11 cellular contexts compared by ENCODE assay signal in genomic region chrY:2913066-2913815, GRCh38. TPM values are rescaled to one million over a fixed set of nuclear protein-coding genes. Genes with fewer than 3 reads are reported as not detected.
DNase-seq lines count a peak whose midpoint lies in the region; ATAC-seq, FAIRE-seq and TF ChIP-seq lines count a peak whose summit lies in the region.
"Had no signal": no experiment of that assay in that cellular context is flagged by ENCODE, and none has a peak within 500 bp of the region (broad histone marks: within the 10 kb centered on the region; RNA-seq: fewer than 3 reads in every experiment).

No MANE protein-coding gene starts in this region.

- peaks cover 7% of the 10 kb centered on the region for H3K36me3 Mint-ChIP-seq in effector memory CD8-positive, alpha-beta T cell (ENCODE audit: insufficient read depth)

- H3K4me1 ChIP-seq in OCI-LY3 (ENCODE audit: low read length) (peaks cover 2% of the 10 kb centered on the region; the same call in 1 of the 2 replicates), transverse colon (no peaks in the 10 kb centered on the region), sigmoid colon (no peaks in the 10 kb centered on the region)

- peak; percentile 87 for ATAC-seq in effector memory CD8-positive, alpha-beta T cell (replicated peaks)
- no peak for ATAC-seq in GM18867 (IDR thresholded peaks at IDR 0.05; ENCODE audit: unreplicated experiment)

- H3K9me3 Mint-ChIP-seq in effector memory CD8-positive, alpha-beta T cell: peaks cover 0 to 4% of the 10 kb centered on the region in 2 donors

- no peak overlapping the region for H3K4me2 ChIP-seq in OCI-LY3 (ENCODE audit: low read length)

- H3K9ac ChIP-seq in OCI-LY3 (ENCODE audit: low read length): no peak overlapping the region

- no peak overlapping the region for H3K4me3 Mint-ChIP-seq in effector memory CD8-positive, alpha-beta T cell

- H4K20me1 ChIP-seq in OCI-LY3 (ENCODE audit: insufficient read depth, low read length): no peaks in the 10 kb centered on the region

- H3K27ac ChIP-seq in OCI-LY3 (ENCODE audit: low read length) (no peak overlapping the region), transverse colon (no peak overlapping the region), sigmoid colon (no peak overlapping the region)

- in situ Hi-C loops in transverse colon (cut with MboI; ENCODE audit: low pct_ligation_motif_present in 1 of 4, low pct_unique_long_range_greater_than_20kb in 1 of 4, low sequenced_read_pairs in 3 of 4): no loop called here

- no peaks in the 10 kb centered on the region for H3K79me2 ChIP-seq in OCI-LY3 (ENCODE audit: low read length)

- peak overlapping the region in 1 of 2 donors; percentile 81 for H3K27ac Mint-ChIP-seq in effector memory CD8-positive, alpha-beta T cell

- intact Hi-C loops in transverse colon (cut with DNase I; ENCODE audit: low total_unique reads): no loop called here
- intact Hi-C loops in sigmoid colon (cut with DNase I): no loop called here

- TF ChIP-seq EP300 in transverse colon (IDR thresholded peaks at IDR 0.05; ENCODE audit: low read depth) (no peak), sigmoid colon (IDR thresholded peaks at IDR 0.05) (no peak)

- no peaks in the 10 kb centered on the region for H3K36me3 ChIP-seq in OCI-LY3 (replicated peaks; ENCODE audit: low read depth, low read length)
- H3K36me3 ChIP-seq in transverse colon: no peaks in the 10 kb centered on the region
- H3K36me3 ChIP-seq in sigmoid colon: no peaks in the 10 kb centered on the region

- peak; percentile 46 for DNase-seq in stimulated activated CD4-positive, alpha-beta T cell treated with anti-CD3 and anti-CD28 coated beads, Interleukin-15, amount 100 ng/mL, for 24 hours
- no peak for DNase-seq in stimulated activated CD4-positive, alpha-beta T cell treated with anti-CD3 and anti-CD28 coated beads, Interleukin-12 subunit alpha, Interleukin-12 subunit beta, amount 100 ng/mL, for 4 hours
- DNase-seq in effector memory CD8-positive, alpha-beta T cell: peak in 2 of 3 experiments; percentile 5 to 33
- DNase-seq in transverse colon: no peak
- DNase-seq in sigmoid colon: no peak
- no peak for DNase-seq in urothelium cell line (ENCODE audit: low spot score)
- DNase-seq: central memory CD4-positive, alpha-beta T cell; SIG-M5 had no signal

- H3K27me3 ChIP-seq in OCI-LY3 (ENCODE audit: low read depth, low read length) (no peaks in the 10 kb centered on the region), transverse colon (no peaks in the 10 kb centered on the region), sigmoid colon (no peaks in the 10 kb centered on the region)

- peaks cover 4 to 11% of the 10 kb centered on the region in 2 donors for H3K4me1 Mint-ChIP-seq in effector memory CD8-positive, alpha-beta T cell (ENCODE audit: low read depth in 2 of 2)

- FAIRE-seq in urothelium cell line (lab: Jason Lieb, UNC): no peak

- TF ChIP-seq POLR2A in transverse colon (IDR thresholded peaks at IDR 0.05) (no peak), sigmoid colon (IDR thresholded peaks at IDR 0.05) (no peak)

- H3K9me3 ChIP-seq in OCI-LY3 (ENCODE audit: insufficient read depth, low read length): no peaks in the 10 kb centered on the region
- H3K9me3 ChIP-seq in transverse colon: no peaks in the 10 kb centered on the region
- no peaks in the 10 kb centered on the region for H3K9me3 ChIP-seq in sigmoid colon

- H3K27me3 Mint-ChIP-seq in effector memory CD8-positive, alpha-beta T cell: no peaks in the 10 kb centered on the region

- peak overlapping the region; percentile 70; the same call in 1 of the 2 replicates for H2AFZ ChIP-seq in OCI-LY3 (ENCODE audit: low read depth, low read length)

- TF ChIP-seq CTCF in OCI-LY3 (IDR thresholded peaks at IDR 0.05; ENCODE audit: low read depth, low read length) (peak; percentile 61), transverse colon (IDR thresholded peaks at IDR 0.05) (peak in 3 of 5 experiments; percentile 18 to 31 (median 22)), sigmoid colon (IDR thresholded peaks at IDR 0.05) (no peak)

- H3K4me3 ChIP-seq in OCI-LY3 (ENCODE audit: low read length) (no peak overlapping the region), transverse colon (no peak overlapping the region), sigmoid colon (no peak overlapping the region)

RNA-seq across cellular contexts. Expression of gene ZFY, which starts 21.9 kb away (rescaled TPM):
- total RNA-seq in transverse colon (10 to 100 TPM in 2 of 4 donors, not detected in 2; 12.7 to 15.8 TPM), sigmoid colon (10 to 100 TPM in 2 of 4 donors, under 1 TPM in 1, not detected in 1; 0.16 to 34.6 (median 22.0) TPM)
- polyA plus RNA-seq in sigmoid colon: 1 to 10 TPM in 2 of 3 donors, not detected in 1; 3.2 to 3.5 TPM
- total RNA-seq: mononuclear cell had no signal

Comparison
In these comparisons a context has a peak if more than half of its experiments do, and no peak if none do; other contexts are left out.
1. DNase-seq: peak in stimulated activated CD4-positive, alpha-beta T cell treated with anti-CD3 and anti-CD28 coated beads, Interleukin-15, amount 100 ng/mL, for 24 hours (single experiment) and effector memory CD8-positive, alpha-beta T cell (2 of 3); none in stimulated activated CD4-positive, alpha-beta T cell treated with anti-CD3 and anti-CD28 coated beads, Interleukin-12 subunit alpha, Interleukin-12 subunit beta, amount 100 ng/mL, for 4 hours (single experiment), transverse colon (single experiment), sigmoid colon (single experiment) and urothelium cell line (single experiment).
2. CTCF ChIP-seq: peak in OCI-LY3 (single experiment) and transverse colon (3 of 5); none in sigmoid colon (0 of 4).